Comparison of ENCODE assay signal across 21 cellular contexts in the genomic region with DNA sequence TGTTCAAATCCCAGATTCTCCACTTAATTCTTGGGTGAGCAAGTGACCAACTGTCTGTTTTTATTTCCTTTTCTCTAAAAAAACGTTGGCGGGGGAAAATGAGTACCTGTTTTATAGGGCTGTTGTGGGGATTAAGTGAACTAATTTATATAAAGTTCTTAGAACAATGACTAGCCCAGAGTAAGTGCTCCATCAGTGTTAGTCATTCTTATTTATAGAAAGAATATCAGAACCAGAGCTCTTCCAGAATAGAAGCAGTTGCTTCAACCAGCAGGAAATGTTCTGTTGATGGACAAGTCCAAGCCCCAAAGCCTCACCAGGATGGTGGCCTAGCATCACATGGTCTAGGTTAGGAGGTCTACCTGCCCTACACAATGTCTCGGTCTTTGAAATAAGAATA.
DNase-seq lines count a peak whose midpoint lies in the region; ATAC-seq and TF ChIP-seq lines count a peak whose summit lies in the region.
"Had no signal": no experiment of that assay in that cellular context is flagged by ENCODE, and none has a peak within 500 bp of the region (broad histone marks: within the 10 kb centered on the region; RNA-seq: fewer than 3 reads in every experiment).

No MANE protein-coding gene starts in this region.

- peak overlapping the region in 1 of 2 experiments; percentile 65 for H2BK12ac ChIP-seq in mesenchymal stem cell (ENCODE audit: low read length in 2 of 2)

- no peak overlapping the region for H4K91ac ChIP-seq in mesenchymal stem cell (ENCODE audit: low read length)

- peak overlapping the region in 1 of 2 experiments; percentile 46 for H3K18ac ChIP-seq in mesenchymal stem cell (ENCODE audit: low read depth in 1 of 2, low read length in 2 of 2)

- H3K27ac ChIP-seq in ACC112 (ENCODE audit: low read depth, low read length): peak overlapping the region; percentile 100
- H3K27ac ChIP-seq in mesenchymal stem cell (ENCODE audit: low read length, poor library complexity, severe bottlenecking): no peak overlapping the region
- no peak overlapping the region for H3K27ac ChIP-seq in thyroid gland
- H3K27ac ChIP-seq: stomach had no signal

- intact Hi-C loops in thyroid gland (cut with DNase I): no loop called here

- DNase-seq in LHCN-M2 (ENCODE audit: low read depth) (peak; percentile 65), epithelial cell of esophagus (ENCODE audit: low read depth) (peak; percentile 45), mesenchymal stem cell (peak; percentile 43), thyroid gland (no peak), anterior cingulate cortex (lab: John Stamatoyannopoulos, UW) (no peak)
- DNase-seq: activated CD4-positive, alpha-beta T cell treated with anti-CD3 and anti-CD28 coated beads, Interleukin-2, amount 50 U/mL, for 1 hour; activated CD8-positive, alpha-beta memory T cell treated with anti-CD3 and anti-CD28 coated beads, Interleukin-2, amount 50 U/mL, for 4 hours; CD4-positive, alpha-beta memory T cell; DND-41; effector CD8-positive, alpha-beta T cell; NCI-H1105 treated with DMSO at 0.1 percent for 48 hours; NCI-H2107; NCI-H524 treated with DMSO at 0.1 percent for 48 hours; nephron progenitor cell; SHP77; stimulated activated CD4-positive, alpha-beta T cell treated with anti-CD3 and anti-CD28 coated beads, Interleukin-2, amount 100 ng/mL, for 48 hours; stomach had no signal

- H3K4me3 ChIP-seq in ACC112 (ENCODE audit: low read depth, low read length) (peak overlapping the region; percentile 18; the same call in 1 of the 2 replicates), epithelial cell of esophagus (ENCODE audit: low read length) (no peak overlapping the region), mesenchymal stem cell (ENCODE audit: insufficient read depth in 1 of 2, low read depth in 1 of 2, low read length in 2 of 2) (no peak overlapping the region), thyroid gland (replicated peaks in 1 of 3) (no peak overlapping the region)
- H3K4me3 ChIP-seq: skin epidermis, stomach had no signal

- ATAC-seq in HG02885 (IDR thresholded peaks at IDR 0.05; ENCODE audit: poor library complexity, unreplicated experiment) (no peak), GM18909 (IDR thresholded peaks at IDR 0.05; ENCODE audit: poor library complexity, unreplicated experiment) (no peak)

- H2BK15ac ChIP-seq in mesenchymal stem cell (ENCODE audit: low read depth, poor library complexity, severe bottlenecking): no peak overlapping the region

- no peak overlapping the region for H3K4me2 ChIP-seq in mesenchymal stem cell (ENCODE audit: low read length, poor library complexity, severe bottlenecking)

- H3K9me3 ChIP-seq in mesenchymal stem cell (ENCODE audit: control insufficient read depth, low read length) (no peaks in the 10 kb centered on the region), thyroid gland (no peaks in the 10 kb centered on the region)
- H3K9me3 ChIP-seq: stomach had no signal

- H3K79me2 ChIP-seq in ACC112 (ENCODE audit: control insufficient read depth, insufficient read depth, low read length, unreplicated experiment): no peaks in the 10 kb centered on the region

- peak overlapping the region; percentile 82 for H3K9ac ChIP-seq in mesenchymal stem cell (ENCODE audit: low read length)

- H3K23ac ChIP-seq in mesenchymal stem cell (ENCODE audit: low read length in 2 of 2): no peak overlapping the region

- no CpG with 5 or more reads among the region's 3 CpGs for WGBS in mesenchymal stem cell
- 55 to 56% methylated on average over 3 of the region's 3 CpGs for WGBS in thyroid gland, 2 donors

- H3K4me1 ChIP-seq in ACC112 (ENCODE audit: control insufficient read depth, insufficient read depth, low read length, unreplicated experiment) (peaks cover 70% of the 10 kb centered on the region), mesenchymal stem cell (ENCODE audit: control insufficient read depth, insufficient read depth, low read depth, low read length) (peaks cover 13% of the 10 kb centered on the region), thyroid gland (no peaks in the 10 kb centered on the region)

- H3K79me1 ChIP-seq in mesenchymal stem cell (replicated peaks; ENCODE audit: low read length, poor library complexity, severe bottlenecking): no peaks in the 10 kb centered on the region

- TF ChIP-seq POLR2A in thyroid gland (IDR thresholded peaks at IDR 0.05): no peak

- H3K36me3 ChIP-seq in ACC112 (ENCODE audit: insufficient read depth, low read length) (no peaks in the 10 kb centered on the region), mesenchymal stem cell (ENCODE audit: control insufficient read depth in 1 of 2, insufficient read depth in 2 of 2, low read depth in 1 of 2, low read length in 2 of 2) (no peaks in the 10 kb centered on the region), thyroid gland (no peaks in the 10 kb centered on the region)
- H3K36me3 ChIP-seq: stomach had no signal

- no peak overlapping the region for H2BK120ac ChIP-seq in mesenchymal stem cell (ENCODE audit: low read depth, low read length)

- TF ChIP-seq CTCF in epithelial cell of esophagus (IDR thresholded peaks at IDR 0.05; ENCODE audit: insufficient read depth, low read depth, low read length, missing control alignments) (no peak), thyroid gland (IDR thresholded peaks at IDR 0.05) (no peak)

- H2AK5ac ChIP-seq in mesenchymal stem cell (ENCODE audit: low read length, severe bottlenecking): no peak overlapping the region

- no peak overlapping the region for H4K8ac ChIP-seq in mesenchymal stem cell (ENCODE audit: low read length)

- H3K27me3 ChIP-seq in ACC112 (ENCODE audit: insufficient read depth, low read length) (no peaks in the 10 kb centered on the region), mesenchymal stem cell (ENCODE audit: control insufficient read depth in 1 of 2, insufficient read depth in 1 of 2, low read length in 2 of 2) (no peaks in the 10 kb centered on the region), thyroid gland (no peaks in the 10 kb centered on the region)
- H3K27me3 ChIP-seq: stomach had no signal

- H2AFZ ChIP-seq in ACC112 (ENCODE audit: low read length, unreplicated experiment): no peak overlapping the region
- no peak overlapping the region for H2AFZ ChIP-seq in mesenchymal stem cell (ENCODE audit: low read depth, low read length)

- H2BK5ac ChIP-seq in mesenchymal stem cell (ENCODE audit: low read depth, low read length, poor library complexity, severe bottlenecking): no peak overlapping the region

- peak overlapping the region in 1 of 2 experiments; percentile 89 for H3K4ac ChIP-seq in mesenchymal stem cell (ENCODE audit: low read depth in 1 of 2, low read length in 2 of 2)

- no peak overlapping the region for H3K14ac ChIP-seq in mesenchymal stem cell (ENCODE audit: low read length in 2 of 2)

Comparison
In these comparisons a context has a peak if more than half of its experiments do, and no peak if none do; other contexts are left out.
1. DNase-seq: peak in LHCN-M2 (single experiment), epithelial cell of esophagus (single experiment) and mesenchymal stem cell (single experiment); none in thyroid gland (0 of 2) and anterior cingulate cortex (0 of 58).